Comparison of ENCODE assay signal across 17 cellular contexts in genomic region chr5:133605323-133605722, GRCh38. TPM values are rescaled to one million over a fixed set of nuclear protein-coding genes. Genes with fewer than 3 reads are reported as not detected.
DNase-seq lines count a peak whose midpoint lies in the region; ATAC-seq and TF ChIP-seq lines count a peak whose summit lies in the region.
"Had no signal": no experiment of that assay in that cellular context is flagged by ENCODE, and none has a peak within 500 bp of the region (broad histone marks: within the 10 kb centered on the region; RNA-seq: fewer than 3 reads in every experiment).

No MANE protein-coding gene starts in this region.

- H3K4me3 Mint-ChIP-seq in activated CD8-positive, alpha-beta T cell treated with anti-CD3 and anti-CD28 coated beads, Interleukin-2, amount 10 ng/mL, durations not matched to agents 7 days and 5 days: no peak overlapping the region
- H3K4me3 Mint-ChIP-seq in activated CD8-positive, alpha-beta T cell treated with anti-CD3 and anti-CD28 coated beads for 36 hours: no peak overlapping the region
- H3K4me3 Mint-ChIP-seq: CD4-positive, alpha-beta memory T cell had no signal

- no peaks in the 10 kb centered on the region for H3K36me3 ChIP-seq in H7 (replicated peaks; ENCODE audit: control insufficient read depth, insufficient read depth, low read length)
- H3K36me3 ChIP-seq in osteoblast (ENCODE audit: insufficient read depth, low read length): no peaks in the 10 kb centered on the region
- H3K36me3 ChIP-seq: BLaER1 had no signal

- H3K27ac ChIP-seq in VCaP: peak overlapping the region; percentile 91
- H3K27ac ChIP-seq in osteoblast (ENCODE audit: low read depth, low read length): no peak overlapping the region
- H3K27ac ChIP-seq: A549, BLaER1, HL-60, KMS-11 had no signal

- H3K27me3 Mint-ChIP-seq in activated CD8-positive, alpha-beta T cell treated with anti-CD3 and anti-CD28 coated beads, Interleukin-2, amount 10 ng/mL, durations not matched to agents 7 days and 5 days (ENCODE audit: low read depth): peaks cover 28% of the 10 kb centered on the region
- peaks cover 27% of the 10 kb centered on the region for H3K27me3 Mint-ChIP-seq in activated CD8-positive, alpha-beta T cell treated with anti-CD3 and anti-CD28 coated beads for 36 hours

- H3K9me3 ChIP-seq in osteoblast (ENCODE audit: low read depth, low read length): no peaks in the 10 kb centered on the region
- H3K9me3 ChIP-seq: A549, BLaER1 had no signal

- no peaks in the 10 kb centered on the region for H3K4me1 ChIP-seq in osteoblast (ENCODE audit: insufficient read depth, low read length)
- H3K4me1 ChIP-seq: A549, BLaER1 had no signal

- no peak overlapping the region for H3K27ac Mint-ChIP-seq in activated CD8-positive, alpha-beta T cell treated with anti-CD3 and anti-CD28 coated beads, Interleukin-2, amount 10 ng/mL, durations not matched to agents 7 days and 5 days
- no peak overlapping the region for H3K27ac Mint-ChIP-seq in activated CD8-positive, alpha-beta T cell treated with anti-CD3 and anti-CD28 coated beads for 36 hours
- H3K27ac Mint-ChIP-seq: CD4-positive, alpha-beta memory T cell had no signal

- no peak overlapping the region for H2AFZ ChIP-seq in osteoblast (ENCODE audit: low read length)

- no peaks in the 10 kb centered on the region for H4K20me1 ChIP-seq in osteoblast (ENCODE audit: insufficient read depth, low read length)

- no peaks in the 10 kb centered on the region for H3K36me3 Mint-ChIP-seq in activated CD8-positive, alpha-beta T cell treated with anti-CD3 and anti-CD28 coated beads, Interleukin-2, amount 10 ng/mL, durations not matched to agents 7 days and 5 days (ENCODE audit: low read depth)
- no peaks in the 10 kb centered on the region for H3K36me3 Mint-ChIP-seq in activated CD8-positive, alpha-beta T cell treated with anti-CD3 and anti-CD28 coated beads for 36 hours (ENCODE audit: low read depth)
- H3K36me3 Mint-ChIP-seq: CD4-positive, alpha-beta memory T cell had no signal

- no peaks in the 10 kb centered on the region for H3K9me3 Mint-ChIP-seq in activated CD8-positive, alpha-beta T cell treated with anti-CD3 and anti-CD28 coated beads, Interleukin-2, amount 10 ng/mL, durations not matched to agents 7 days and 5 days (ENCODE audit: insufficient read depth)
- H3K9me3 Mint-ChIP-seq in activated CD8-positive, alpha-beta T cell treated with anti-CD3 and anti-CD28 coated beads for 36 hours: no peaks in the 10 kb centered on the region
- H3K9me3 Mint-ChIP-seq: CD4-positive, alpha-beta memory T cell had no signal

- no peaks in the 10 kb centered on the region for H3K4me1 Mint-ChIP-seq in activated CD8-positive, alpha-beta T cell treated with anti-CD3 and anti-CD28 coated beads, Interleukin-2, amount 10 ng/mL, durations not matched to agents 7 days and 5 days (ENCODE audit: low read depth)
- H3K4me1 Mint-ChIP-seq in activated CD8-positive, alpha-beta T cell treated with anti-CD3 and anti-CD28 coated beads for 36 hours (ENCODE audit: low read depth): no peaks in the 10 kb centered on the region

- DNase-seq in activated CD8-positive, alpha-beta T cell treated with anti-CD3 and anti-CD28 coated beads, Interleukin-2, amount 10 ng/mL, durations not matched to agents 7 days and 5 days: peak; percentile 9
- DNase-seq in activated CD8-positive, alpha-beta T cell treated with anti-CD3 and anti-CD28 coated beads for 36 hours: no peak
- DNase-seq in H7: peak; percentile 3
- DNase-seq in osteoblast (ENCODE audit: insufficient read length, low spot score, missing footprints): peak; percentile 61
- DNase-seq in GF-D8 (lab: John Stamatoyannopoulos, UW): no peak
- DNase-seq: Calu3; CD4-positive, alpha-beta memory T cell; NCI-H187 treated with DMSO at 0.1 percent for 48 hours; NCI-H2171; SIG-M5 had no signal

- ATAC-seq in activated CD8-positive, alpha-beta T cell treated with anti-CD3 and anti-CD28 coated beads, Interleukin-2, amount 10 ng/mL, durations not matched to agents 7 days and 5 days: no peak
- ATAC-seq in activated CD8-positive, alpha-beta T cell treated with anti-CD3 and anti-CD28 coated beads for 36 hours: no peak
- ATAC-seq in HG02759 (IDR thresholded peaks at IDR 0.05; ENCODE audit: unreplicated experiment): no peak
- ATAC-seq: A549 had no signal

- H3K79me2 ChIP-seq in osteoblast (ENCODE audit: insufficient read depth, low read length): no peaks in the 10 kb centered on the region

- peaks cover 13% of the 10 kb centered on the region for H3K27me3 ChIP-seq in H7 (ENCODE audit: control insufficient read depth, insufficient read depth, low read length)
- peaks cover 14% of the 10 kb centered on the region for H3K27me3 ChIP-seq in osteoblast (ENCODE audit: insufficient read depth, low read length)

- no peak for TF ChIP-seq CTCF in activated CD8-positive, alpha-beta T cell treated with anti-CD3 and anti-CD28 coated beads for 36 hours (IDR thresholded peaks at IDR 0.05)
- TF ChIP-seq CTCF in VCaP (conservative IDR thresholded peaks at IDR 0.05) (no peak), osteoblast (IDR thresholded peaks at IDR 0.05; ENCODE audit: extremely low read depth, low read depth, low read length) (no peak)

- CTCF ChIA-PET in activated CD8-positive, alpha-beta T cell treated with anti-CD3 and anti-CD28 coated beads, Interleukin-2, amount 10 ng/mL, durations not matched to agents 7 days and 5 days (lab: Charles Lee): no interaction called here
- CTCF ChIA-PET in activated CD8-positive, alpha-beta T cell treated with anti-CD3 and anti-CD28 coated beads for 36 hours (lab: Charles Lee): interaction anchor here (1.3 kb wide), 1 partner anchor 10 kb away, joined by 3 read pairs; no protein-coding TSS in a partner anchor

- intact Hi-C loops in activated CD8-positive, alpha-beta T cell treated with anti-CD3 and anti-CD28 coated beads for 36 hours (cut with micrococcal nuclease): no loop called here

- H3K4me2 ChIP-seq in osteoblast (ENCODE audit: insufficient read depth, low read length): no peak overlapping the region
- H3K4me2 ChIP-seq: A549, BLaER1, KMS-11 had no signal

- H3K4me3 ChIP-seq in H7 (ENCODE audit: insufficient read depth, low read depth, low read length): no peak overlapping the region
- no peak overlapping the region for H3K4me3 ChIP-seq in osteoblast (ENCODE audit: insufficient read depth, low read length)
- H3K4me3 ChIP-seq: A549, BLaER1 had no signal

- POLR2A ChIA-PET in activated CD8-positive, alpha-beta T cell treated with anti-CD3 and anti-CD28 coated beads, Interleukin-2, amount 10 ng/mL, durations not matched to agents 7 days and 5 days (lab: Charles Lee): no interaction called here
- POLR2A ChIA-PET in activated CD8-positive, alpha-beta T cell treated with anti-CD3 and anti-CD28 coated beads for 36 hours (lab: Charles Lee): no interaction called here

RNA-seq across cellular contexts. Expression of gene FSTL4, which starts 7.0 kb away (rescaled TPM):
- not detected for total RNA-seq in activated CD8-positive, alpha-beta T cell treated with anti-CD3 and anti-CD28 coated beads, Interleukin-2, amount 10 ng/mL, durations not matched to agents 7 days and 5 days
- total RNA-seq in activated CD8-positive, alpha-beta T cell treated with anti-CD3 and anti-CD28 coated beads for 36 hours: not detected
- 2.4 and 3.3 TPM in 2 replicates for total RNA-seq in H7 (2014; rRNA removed; shearing (Covaris generic))
- total RNA-seq in osteoblast: not detected in 2 replicates
- total RNA-seq: Calu3; CD4-positive, alpha-beta memory T cell; OCI-LY7 had no signal

Comparison
In these comparisons a context has a peak if more than half of its experiments do, and no peak if none do; other contexts are left out.
1. DNase-seq: peak in activated CD8-positive, alpha-beta T cell treated with anti-CD3 and anti-CD28 coated beads, Interleukin-2, amount 10 ng/mL, durations not matched to agents 7 days and 5 days (single experiment), H7 (single experiment) and osteoblast (single experiment); none in activated CD8-positive, alpha-beta T cell treated with anti-CD3 and anti-CD28 coated beads for 36 hours (single experiment) and GF-D8 (single experiment).